16 cellular contexts compared by ENCODE assay signal in genomic region chr21:29296452-29296851, GRCh38.
"Had no signal": no experiment of that assay in that cellular context is flagged by ENCODE, and none has a peak within 500 bp of the region (broad histone marks: within the 10 kb centered on the region; RNA-seq: fewer than 3 reads in every experiment).

No MANE protein-coding gene starts in this region.

- ATAC-seq: lower lobe of right lung, T-helper 17 cell had no signal

- DNase-seq: activated CD4-positive, alpha-beta memory T cell treated with anti-CD3 and anti-CD28 coated beads, Interleukin-2, amount 10 ng/mL, durations not matched to agents 7 days and 5 days; activated CD4-positive, alpha-beta T cell treated with anti-CD3 and anti-CD28 coated beads for 4 hours; activated effector memory CD4-positive, alpha-beta T cell treated with Interleukin-2 at 50 U/mL for 16 hours; activated T-cell treated with anti-CD3 and anti-CD28 coated beads, Interleukin-2, amount 50 U/mL, for 24 hours; aorta; effector CD8-positive, alpha-beta T cell; foreskin melanocyte; immature natural killer cell; lower lobe of right lung; nephron progenitor cell; stimulated activated CD4-positive, alpha-beta T cell treated with anti-CD3 and anti-CD28 coated beads, Interleukin-4, amount 100 ng/mL, for 1 hour; stimulated activated naive CD4-positive, alpha-beta T cell treated with Interleukin-2 at 50 U/mL for 16 hours; substantia nigra; T-helper 17 cell had no signal

- H3K4me3 ChIP-seq: lower lobe of right lung, tibial nerve had no signal

- H3K27ac Mint-ChIP-seq: activated CD4-positive, alpha-beta memory T cell treated with anti-CD3 and anti-CD28 coated beads, Interleukin-2, amount 10 ng/mL, durations not matched to agents 7 days and 5 days; activated T-cell treated with anti-CD3 and anti-CD28 coated beads, Interleukin-2, amount 50 U/mL, for 24 hours; mesothelial cell of epicardium; nephron progenitor cell had no signal

- H3K36me3 Mint-ChIP-seq: immature natural killer cell had no signal

- H3K4me3 Mint-ChIP-seq: activated CD4-positive, alpha-beta memory T cell treated with anti-CD3 and anti-CD28 coated beads, Interleukin-2, amount 10 ng/mL, durations not matched to agents 7 days and 5 days; activated T-cell treated with anti-CD3 and anti-CD28 coated beads, Interleukin-2, amount 50 U/mL, for 24 hours; immature natural killer cell; mesothelial cell of epicardium; nephron progenitor cell had no signal

- H3K27ac ChIP-seq: lower lobe of right lung, tibial nerve had no signal

- H3K9me3 ChIP-seq: lower lobe of right lung had no signal

- H3K27me3 ChIP-seq: tibial nerve had no signal

- H3K9me3 Mint-ChIP-seq: activated CD4-positive, alpha-beta memory T cell treated with anti-CD3 and anti-CD28 coated beads, Interleukin-2, amount 10 ng/mL, durations not matched to agents 7 days and 5 days; immature natural killer cell had no signal

- H3K27me3 Mint-ChIP-seq: T-helper 17 cell had no signal
